In the genomic region with DNA sequence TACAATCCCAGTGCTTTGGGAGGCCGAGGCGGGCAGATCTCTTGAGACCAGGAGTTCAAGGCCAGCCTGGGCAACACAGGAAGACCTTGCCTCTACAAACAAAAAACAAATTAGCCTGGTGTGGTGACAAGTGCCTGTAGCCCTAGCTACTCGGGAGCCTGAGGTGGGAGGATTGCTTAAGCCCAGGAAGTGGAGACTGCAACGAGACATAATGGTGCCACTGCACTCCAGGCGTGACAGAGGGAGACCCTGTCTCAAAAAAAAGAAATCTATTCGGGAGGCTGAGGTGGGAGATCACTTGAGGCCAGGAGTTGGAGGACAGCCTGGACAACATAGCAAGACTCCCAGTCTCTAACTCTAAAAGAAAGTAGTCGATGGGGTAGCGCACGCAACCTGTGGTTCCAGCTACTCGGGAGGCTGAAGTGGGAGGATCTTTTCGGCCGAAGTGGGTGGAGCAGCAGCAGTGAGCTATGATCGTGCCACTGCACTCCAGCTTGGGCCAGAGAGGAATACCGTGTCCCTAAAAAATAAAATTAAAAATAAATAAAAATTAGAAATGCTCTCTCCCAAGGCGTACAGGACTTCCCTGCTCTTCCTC, we compare ENCODE assay signal across 8 cellular contexts. TPM values are rescaled to one million over a fixed set of nuclear protein-coding genes. Genes with fewer than 3 reads are reported as not detected.
DNase-seq lines count a peak whose midpoint lies in the region; ATAC-seq, FAIRE-seq and TF ChIP-seq lines count a peak whose summit lies in the region.

No MANE protein-coding gene starts in this region.

- DNase-seq in stimulated activated naive CD8-positive, alpha-beta T cell treated with anti-CD3 and anti-CD28 coated beads, Interleukin-15, Interleukin-2, amounts not matched to agents 100 U/mL and 50 U/mL, for 24 hours, result no peak
- peak; percentile 69 for DNase-seq in activated CD4-positive, alpha-beta T cell treated with anti-CD3 and anti-CD28 coated beads for 48 hours
- DNase-seq in foreskin fibroblast (peak; percentile 18 to 53), pancreas (peak; percentile 36 to 57 (median 48)), pons (ENCODE audit: low spot score) (no peak), RPMI8226 (no peak)

- peaks cover 13% of the 10 kb centered on the region for H3K4me1 Mint-ChIP-seq in stimulated activated naive CD8-positive, alpha-beta T cell treated with anti-CD3 and anti-CD28 coated beads, Interleukin-15, Interleukin-2, amounts not matched to agents 100 ng/mL and 50 ng/mL, for 24 hours (ENCODE audit: low read depth)

- no peaks in the 10 kb centered on the region for H3K27me3 ChIP-seq in HUES6 (ENCODE audit: control insufficient read depth, insufficient read depth, low read length)
- H3K27me3 ChIP-seq in pancreas, result no peaks in the 10 kb centered on the region

- no peaks in the 10 kb centered on the region for H3K27me3 Mint-ChIP-seq in stimulated activated naive CD8-positive, alpha-beta T cell treated with anti-CD3 and anti-CD28 coated beads, Interleukin-15, Interleukin-2, amounts not matched to agents 100 ng/mL and 50 ng/mL, for 24 hours

- H3K9ac ChIP-seq in HUES6 (ENCODE audit: low read length), result peak overlapping the region; percentile 89

- intact Hi-C loops in pancreas (cut with DNase I), result loop anchor here in 1 of 3 donors (10.0 kb wide), 1 partner anchor 59 kb away; no protein-coding TSS in a partner anchor

- peaks cover 15% of the 10 kb centered on the region for H3K36me3 Mint-ChIP-seq in stimulated activated naive CD8-positive, alpha-beta T cell treated with anti-CD3 and anti-CD28 coated beads, Interleukin-15, Interleukin-2, amounts not matched to agents 100 ng/mL and 50 ng/mL, for 24 hours (ENCODE audit: low read depth)

- H3K9me3 Mint-ChIP-seq in stimulated activated naive CD8-positive, alpha-beta T cell treated with anti-CD3 and anti-CD28 coated beads, Interleukin-15, Interleukin-2, amounts not matched to agents 100 ng/mL and 50 ng/mL, for 24 hours, result no peaks in the 10 kb centered on the region

- TF ChIP-seq CTCF in foreskin fibroblast (IDR thresholded peaks at IDR 0.05; ENCODE audit: low read depth, low read length) (no peak), pancreas (IDR thresholded peaks at IDR 0.05) (no peak)

- peak overlapping the region; percentile 78 for H3K27ac Mint-ChIP-seq in stimulated activated naive CD8-positive, alpha-beta T cell treated with anti-CD3 and anti-CD28 coated beads, Interleukin-15, Interleukin-2, amounts not matched to agents 100 ng/mL and 50 ng/mL, for 24 hours

- H3K9me3 ChIP-seq in HUES6 (ENCODE audit: control insufficient read depth, insufficient read depth, low read depth, low read length) (no peaks in the 10 kb centered on the region), pancreas (no peaks in the 10 kb centered on the region)

- FAIRE-seq in pancreas (lab: Jason Lieb, UNC), result no peak

- H3K4me1 ChIP-seq in HUES6 (ENCODE audit: control insufficient read depth, insufficient read depth, low read length) (no peaks in the 10 kb centered on the region), pancreas (peaks cover 0 to 4% (median 3%) of the 10 kb centered on the region in 3 donors)

- H3K4me3 ChIP-seq in HUES6 (ENCODE audit: low read depth, low read length), result peak overlapping the region; percentile 98
- H3K4me3 ChIP-seq in foreskin fibroblast (ENCODE audit: low read depth in 1 of 2, low read length in 2 of 2), result peak overlapping the region; percentile 67 to 81
- H3K4me3 ChIP-seq in pancreas, result peak overlapping the region; percentile 72 to 83 (median 74)

- 0 out of 2 replicates have a peak, but pooled peaks cover 2% of the 10 kb centered on the region for H3K36me3 ChIP-seq in HUES6 (ENCODE audit: control insufficient read depth, insufficient read depth, low read length)
- no peaks in the 10 kb centered on the region for H3K36me3 ChIP-seq in pancreas

- peak overlapping the region; percentile 86 for H3K4me3 Mint-ChIP-seq in stimulated activated naive CD8-positive, alpha-beta T cell treated with anti-CD3 and anti-CD28 coated beads, Interleukin-15, Interleukin-2, amounts not matched to agents 100 ng/mL and 50 ng/mL, for 24 hours

- no peak for ATAC-seq in stimulated activated naive CD8-positive, alpha-beta T cell treated with anti-CD3 and anti-CD28 coated beads, Interleukin-15, Interleukin-2, amounts not matched to agents 100 U/mL and 50 U/mL, for 24 hours
- peak; percentile 79 to 86 (median 80) for ATAC-seq in pancreas

- no peak overlapping the region for H3K27ac ChIP-seq in HUES6 (ENCODE audit: low read depth, low read length)
- H3K27ac ChIP-seq in pancreas, result peak overlapping the region; percentile 83 to 89 (median 86)

- WGBS in pancreas, 2 donors, result 22 to 30% methylated on average over 14 to 15 of the region's 15 CpGs

RNA-seq across cellular contexts. Expression of gene C3orf33, which starts 0.8 kb away (rescaled TPM):
- 1 to 10 TPM; 1.7 to 3.9 (median 3.3) TPM for total RNA-seq in pancreas
- 1 to 10 TPM; 1.5 to 5.7 TPM for polyA plus RNA-seq in pancreas

RNA-seq across cellular contexts. Expression of gene SLC33A1, which starts 48.9 kb away (rescaled TPM):
- total RNA-seq in pancreas, result 10 to 100 TPM; 30.2 to 39.1 (median 35.6) TPM
- 10 to 100 TPM; 10.1 to 22.2 TPM for polyA plus RNA-seq in pancreas

Comparison
In these comparisons a context has a peak if more than half of its experiments do, and no peak if none do; other contexts are left out.
1. DNase-seq: peak in activated CD4-positive, alpha-beta T cell treated with anti-CD3 and anti-CD28 coated beads for 48 hours (single experiment), foreskin fibroblast (2 of 2) and pancreas (6 of 6); none in stimulated activated naive CD8-positive, alpha-beta T cell treated with anti-CD3 and anti-CD28 coated beads, Interleukin-15, Interleukin-2, amounts not matched to agents 100 U/mL and 50 U/mL, for 24 hours (single experiment), pons (single experiment) and RPMI8226 (single experiment).
2. Peak in every context shown above with its lines, with median percentiles within 50 percentile points of each other: H3K4me3 ChIP-seq.